Comparison of ENCODE assay signal across 1 cellular context in the genomic region with DNA sequence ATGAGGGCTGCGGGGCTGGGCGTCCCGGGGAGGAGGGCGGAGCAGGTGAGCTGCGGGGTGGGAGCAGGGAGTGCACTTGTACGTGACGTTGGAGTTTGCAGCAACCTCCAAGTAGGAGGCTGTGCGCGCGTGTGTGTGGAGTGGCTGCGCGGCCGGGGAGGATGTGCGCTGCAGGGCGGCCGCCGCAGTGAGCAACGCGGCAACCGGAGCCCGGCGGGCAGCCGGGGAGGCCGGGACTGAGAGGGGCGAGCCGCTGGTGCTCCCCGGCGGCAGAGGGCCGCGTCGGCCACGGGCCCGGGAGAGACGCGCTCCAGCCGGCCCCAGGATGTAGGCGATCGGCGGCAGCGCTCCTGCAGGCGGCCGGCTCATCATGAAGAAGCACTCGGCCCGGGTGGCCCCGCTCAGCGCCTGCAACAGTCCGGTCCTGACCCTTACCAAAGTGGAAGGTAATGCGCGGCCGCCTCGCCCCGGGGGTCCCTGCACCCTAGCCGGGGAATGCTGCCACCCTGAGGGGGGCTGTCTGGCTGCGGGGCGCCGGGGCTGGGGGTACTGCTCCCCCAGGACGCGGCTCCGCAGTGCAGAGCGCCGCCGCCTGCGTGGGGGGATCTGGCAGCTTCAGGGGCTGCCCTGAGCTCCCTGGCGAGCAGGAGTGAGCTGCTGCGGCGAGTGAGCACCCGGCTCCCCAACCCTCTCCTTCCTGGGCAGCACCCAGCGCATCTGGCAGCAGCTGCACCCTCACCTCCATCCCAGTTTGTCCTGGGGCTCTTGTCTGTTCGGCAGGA.
TF ChIP-seq lines count a peak whose summit lies in the region.

No MANE protein-coding gene starts in this region.

TF ChIP-seq in HEK293, 187 proteins besides CTCF, POLR2A, EP300 and RAD21 (continued from another document and continues in another):
- TF ChIP-seq, protein P1, sequence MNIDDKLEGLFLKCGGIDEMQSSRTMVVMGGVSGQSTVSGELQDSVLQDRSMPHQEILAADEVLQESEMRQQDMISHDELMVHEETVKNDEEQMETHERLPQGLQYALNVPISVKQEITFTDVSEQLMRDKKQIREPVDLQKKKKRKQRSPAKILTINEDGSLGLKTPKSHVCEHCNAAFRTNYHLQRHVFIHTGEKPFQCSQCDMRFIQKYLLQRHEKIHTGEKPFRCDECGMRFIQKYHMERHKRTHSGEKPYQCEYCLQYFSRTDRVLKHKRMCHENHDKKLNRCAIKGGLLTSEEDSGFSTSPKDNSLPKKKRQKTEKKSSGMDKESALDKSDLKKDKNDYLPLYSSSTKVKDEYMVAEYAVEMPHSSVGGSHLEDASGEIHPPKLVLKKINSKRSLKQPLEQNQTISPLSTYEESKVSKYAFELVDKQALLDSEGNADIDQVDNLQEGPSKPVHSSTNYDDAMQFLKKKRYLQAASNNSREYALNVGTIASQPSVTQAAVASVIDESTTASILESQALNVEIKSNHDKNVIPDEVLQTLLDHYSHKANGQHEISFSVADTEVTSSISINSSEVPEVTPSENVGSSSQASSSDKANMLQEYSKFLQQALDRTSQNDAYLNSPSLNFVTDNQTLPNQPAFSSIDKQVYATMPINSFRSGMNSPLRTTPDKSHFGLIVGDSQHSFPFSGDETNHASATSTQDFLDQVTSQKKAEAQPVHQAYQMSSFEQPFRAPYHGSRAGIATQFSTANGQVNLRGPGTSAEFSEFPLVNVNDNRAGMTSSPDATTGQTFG (tag by site-specific recombination; IDR thresholded peaks at IDR 0.05; ENCODE audit: borderline replicate concordance): no peak
- no peak for TF ChIP-seq ZNF658 (tag by site-specific recombination; IDR thresholded peaks at IDR 0.05)
- TF ChIP-seq, protein P2, sequence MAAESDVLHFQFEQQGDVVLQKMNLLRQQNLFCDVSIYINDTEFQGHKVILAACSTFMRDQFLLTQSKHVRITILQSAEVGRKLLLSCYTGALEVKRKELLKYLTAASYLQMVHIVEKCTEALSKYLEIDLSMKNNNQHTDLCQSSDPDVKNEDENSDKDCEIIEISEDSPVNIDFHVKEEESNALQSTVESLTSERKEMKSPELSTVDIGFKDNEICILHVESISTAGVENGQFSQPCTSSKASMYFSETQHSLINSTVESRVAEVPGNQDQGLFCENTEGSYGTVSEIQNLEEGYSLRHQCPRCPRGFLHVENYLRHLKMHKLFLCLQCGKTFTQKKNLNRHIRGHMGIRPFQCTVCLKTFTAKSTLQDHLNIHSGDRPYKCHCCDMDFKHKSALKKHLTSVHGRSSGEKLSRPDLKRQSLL (tag by site-specific recombination; IDR thresholded peaks at IDR 0.05): no peak
- no peak for TF ChIP-seq ZNF292 (tag by site-specific recombination; IDR thresholded peaks at IDR 0.05; ENCODE audit: borderline replicate concordance, low read depth)
- TF ChIP-seq ZNF549 (tag by site-specific recombination; IDR thresholded peaks at IDR 0.05): no peak; the same call in 1 of the 2 replicates
- no peak for TF ChIP-seq ZNF560 (tag by site-specific recombination; IDR thresholded peaks at IDR 0.05; ENCODE audit: borderline replicate concordance)
- TF ChIP-seq ZNF311 (tag by site-specific recombination; IDR thresholded peaks at IDR 0.05; ENCODE audit: borderline replicate concordance): no peak
- TF ChIP-seq ZNF114 (tag by site-specific recombination; IDR thresholded peaks at IDR 0.05): no peak
- TF ChIP-seq ZNF791 (tag by site-specific recombination; IDR thresholded peaks at IDR 0.05): no peak
- TF ChIP-seq ZNF155 (tag by site-specific recombination; IDR thresholded peaks at IDR 0.05): no peak
- no peak for TF ChIP-seq ZNF184 (tag by site-specific recombination; IDR thresholded peaks at IDR 0.05)
- TF ChIP-seq, protein P3, sequence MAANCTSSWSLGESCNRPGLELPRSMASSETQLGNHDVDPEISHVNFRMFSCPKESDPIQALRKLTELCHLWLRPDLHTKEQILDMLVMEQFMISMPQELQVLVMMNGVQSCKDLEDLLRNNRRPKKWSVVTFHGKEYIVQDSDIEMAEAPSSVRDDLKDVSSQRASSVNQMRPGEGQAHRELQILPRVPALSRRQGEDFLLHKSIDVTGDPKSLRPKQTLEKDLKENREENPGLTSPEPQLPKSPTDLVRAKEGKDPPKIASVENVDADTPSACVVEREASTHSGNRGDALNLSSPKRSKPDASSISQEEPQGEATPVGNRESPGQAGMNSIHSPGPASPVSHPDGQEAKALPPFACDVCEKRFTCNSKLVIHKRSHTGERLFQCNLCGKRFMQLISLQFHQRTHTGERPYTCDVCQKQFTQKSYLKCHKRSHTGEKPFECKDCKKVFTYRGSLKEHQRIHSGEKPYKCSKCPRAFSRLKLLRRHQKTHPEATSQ (tag by site-specific recombination; IDR thresholded peaks at IDR 0.05): no peak; the same call in 1 of the 2 replicates
- TF ChIP-seq ZNF404 (tag by site-specific recombination; IDR thresholded peaks at IDR 0.05): no peak
- TF ChIP-seq MZF1 (tag by site-specific recombination; IDR thresholded peaks at IDR 0.05; ENCODE audit: borderline replicate concordance): no peak
- TF ChIP-seq SCRT1 (tag by site-specific recombination; IDR thresholded peaks at IDR 0.05; ENCODE audit: borderline replicate concordance): no peak
- TF ChIP-seq, protein P4, sequence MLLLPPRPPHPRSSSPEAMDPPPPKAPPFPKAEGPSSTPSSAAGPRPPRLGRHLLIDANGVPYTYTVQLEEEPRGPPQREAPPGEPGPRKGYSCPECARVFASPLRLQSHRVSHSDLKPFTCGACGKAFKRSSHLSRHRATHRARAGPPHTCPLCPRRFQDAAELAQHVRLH (tag by site-specific recombination; IDR thresholded peaks at IDR 0.05): no peak
- no peak for TF ChIP-seq ZNF10 (tag by site-specific recombination; IDR thresholded peaks at IDR 0.05)
- TF ChIP-seq, protein P5, sequence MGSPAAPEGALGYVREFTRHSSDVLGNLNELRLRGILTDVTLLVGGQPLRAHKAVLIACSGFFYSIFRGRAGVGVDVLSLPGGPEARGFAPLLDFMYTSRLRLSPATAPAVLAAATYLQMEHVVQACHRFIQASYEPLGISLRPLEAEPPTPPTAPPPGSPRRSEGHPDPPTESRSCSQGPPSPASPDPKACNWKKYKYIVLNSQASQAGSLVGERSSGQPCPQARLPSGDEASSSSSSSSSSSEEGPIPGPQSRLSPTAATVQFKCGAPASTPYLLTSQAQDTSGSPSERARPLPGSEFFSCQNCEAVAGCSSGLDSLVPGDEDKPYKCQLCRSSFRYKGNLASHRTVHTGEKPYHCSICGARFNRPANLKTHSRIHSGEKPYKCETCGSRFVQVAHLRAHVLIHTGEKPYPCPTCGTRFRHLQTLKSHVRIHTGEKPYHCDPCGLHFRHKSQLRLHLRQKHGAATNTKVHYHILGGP (tag by site-specific recombination; IDR thresholded peaks at IDR 0.05): no peak
- TF ChIP-seq GLI2 (tag by site-specific recombination; IDR thresholded peaks at IDR 0.05; ENCODE audit: borderline replicate concordance, low read depth): no peak
- TF ChIP-seq, protein P6, sequence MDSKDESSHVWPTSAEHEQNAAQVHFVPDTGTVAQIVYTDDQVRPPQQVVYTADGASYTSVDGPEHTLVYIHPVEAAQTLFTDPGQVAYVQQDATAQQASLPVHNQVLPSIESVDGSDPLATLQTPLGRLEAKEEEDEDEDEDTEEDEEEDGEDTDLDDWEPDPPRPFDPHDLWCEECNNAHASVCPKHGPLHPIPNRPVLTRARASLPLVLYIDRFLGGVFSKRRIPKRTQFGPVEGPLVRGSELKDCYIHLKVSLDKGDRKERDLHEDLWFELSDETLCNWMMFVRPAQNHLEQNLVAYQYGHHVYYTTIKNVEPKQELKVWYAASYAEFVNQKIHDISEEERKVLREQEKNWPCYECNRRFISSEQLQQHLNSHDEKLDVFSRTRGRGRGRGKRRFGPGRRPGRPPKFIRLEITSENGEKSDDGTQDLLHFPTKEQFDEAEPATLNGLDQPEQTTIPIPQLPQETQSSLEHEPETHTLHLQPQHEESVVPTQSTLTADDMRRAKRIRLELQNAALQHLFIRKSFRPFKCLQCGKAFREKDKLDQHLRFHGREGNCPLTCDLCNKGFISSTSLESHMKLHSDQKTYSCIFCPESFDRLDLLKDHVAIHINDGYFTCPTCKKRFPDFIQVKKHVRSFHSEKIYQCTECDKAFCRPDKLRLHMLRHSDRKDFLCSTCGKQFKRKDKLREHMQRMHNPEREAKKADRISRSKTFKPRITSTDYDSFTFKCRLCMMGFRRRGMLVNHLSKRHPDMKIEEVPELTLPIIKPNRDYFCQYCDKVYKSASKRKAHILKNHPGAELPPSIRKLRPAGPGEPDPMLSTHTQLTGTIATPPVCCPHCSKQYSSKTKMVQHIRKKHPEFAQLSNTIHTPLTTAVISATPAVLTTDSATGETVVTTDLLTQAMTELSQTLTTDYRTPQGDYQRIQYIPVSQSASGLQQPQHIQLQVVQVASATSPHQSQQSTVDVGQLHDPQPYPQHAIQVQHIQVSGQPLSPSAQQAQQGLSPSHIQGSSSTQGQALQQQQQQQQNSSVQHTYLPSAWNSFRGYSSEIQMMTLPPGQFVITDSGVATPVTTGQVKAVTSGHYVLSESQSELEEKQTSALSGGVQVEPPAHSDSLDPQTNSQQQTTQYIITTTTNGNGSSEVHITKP (tag by site-specific recombination; IDR thresholded peaks at IDR 0.05): no peak
- TF ChIP-seq, protein P7, sequence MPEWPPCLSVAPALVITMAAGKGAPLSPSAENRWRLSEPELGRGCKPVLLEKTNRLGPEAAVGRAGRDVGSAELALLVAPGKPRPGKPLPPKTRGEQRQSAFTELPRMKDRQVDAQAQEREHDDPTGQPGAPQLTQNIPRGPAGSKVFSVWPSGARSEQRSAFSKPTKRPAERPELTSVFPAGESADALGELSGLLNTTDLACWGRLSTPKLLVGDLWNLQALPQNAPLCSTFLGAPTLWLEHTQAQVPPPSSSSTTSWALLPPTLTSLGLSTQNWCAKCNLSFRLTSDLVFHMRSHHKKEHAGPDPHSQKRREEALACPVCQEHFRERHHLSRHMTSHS (tag by site-specific recombination; IDR thresholded peaks at IDR 0.05): no peak
- TF ChIP-seq, protein P8, sequence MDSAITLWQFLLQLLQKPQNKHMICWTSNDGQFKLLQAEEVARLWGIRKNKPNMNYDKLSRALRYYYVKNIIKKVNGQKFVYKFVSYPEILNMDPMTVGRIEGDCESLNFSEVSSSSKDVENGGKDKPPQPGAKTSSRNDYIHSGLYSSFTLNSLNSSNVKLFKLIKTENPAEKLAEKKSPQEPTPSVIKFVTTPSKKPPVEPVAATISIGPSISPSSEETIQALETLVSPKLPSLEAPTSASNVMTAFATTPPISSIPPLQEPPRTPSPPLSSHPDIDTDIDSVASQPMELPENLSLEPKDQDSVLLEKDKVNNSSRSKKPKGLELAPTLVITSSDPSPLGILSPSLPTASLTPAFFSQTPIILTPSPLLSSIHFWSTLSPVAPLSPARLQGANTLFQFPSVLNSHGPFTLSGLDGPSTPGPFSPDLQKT (IDR thresholded peaks at IDR 0.05; ENCODE audit: borderline replicate concordance, low read depth, low read length): no peak
- TF ChIP-seq FEZF1 (tag by site-specific recombination; IDR thresholded peaks at IDR 0.05): no peak
- no peak for TF ChIP-seq ZNF169 (tag by site-specific recombination; IDR thresholded peaks at IDR 0.05)
- no peak for TF ChIP-seq ZNF211 (tag by site-specific recombination; IDR thresholded peaks at IDR 0.05; ENCODE audit: low read depth)
- no peak for TF ChIP-seq KLF16 (tag by site-specific recombination; IDR thresholded peaks at IDR 0.05)
- no peak for TF ChIP-seq ZNF785 (tag by site-specific recombination; IDR thresholded peaks at IDR 0.05)
- 0 out of 2 replicates have a peak, but pooled peaks have one; percentile 10 for TF ChIP-seq ZNF2 (tag by site-specific recombination; IDR thresholded peaks at IDR 0.05)
- TF ChIP-seq GLIS1 (tag by site-specific recombination; IDR thresholded peaks at IDR 0.05): peak; percentile 88
- TF ChIP-seq SP2 (tag by site-specific recombination; IDR thresholded peaks at IDR 0.05): peak; percentile 54
- no peak for TF ChIP-seq ZNF354C (tag by site-specific recombination; IDR thresholded peaks at IDR 0.05; ENCODE audit: borderline replicate concordance, low read depth)
- no peak for TF ChIP-seq SP7 (tag by site-specific recombination; IDR thresholded peaks at IDR 0.05)
- TF ChIP-seq ZFHX2 (tag by site-specific recombination; conservative IDR thresholded peaks at IDR 0.05): 0 out of 2 replicates have a peak, but pooled peaks have one; percentile 14
- TF ChIP-seq, protein P9, sequence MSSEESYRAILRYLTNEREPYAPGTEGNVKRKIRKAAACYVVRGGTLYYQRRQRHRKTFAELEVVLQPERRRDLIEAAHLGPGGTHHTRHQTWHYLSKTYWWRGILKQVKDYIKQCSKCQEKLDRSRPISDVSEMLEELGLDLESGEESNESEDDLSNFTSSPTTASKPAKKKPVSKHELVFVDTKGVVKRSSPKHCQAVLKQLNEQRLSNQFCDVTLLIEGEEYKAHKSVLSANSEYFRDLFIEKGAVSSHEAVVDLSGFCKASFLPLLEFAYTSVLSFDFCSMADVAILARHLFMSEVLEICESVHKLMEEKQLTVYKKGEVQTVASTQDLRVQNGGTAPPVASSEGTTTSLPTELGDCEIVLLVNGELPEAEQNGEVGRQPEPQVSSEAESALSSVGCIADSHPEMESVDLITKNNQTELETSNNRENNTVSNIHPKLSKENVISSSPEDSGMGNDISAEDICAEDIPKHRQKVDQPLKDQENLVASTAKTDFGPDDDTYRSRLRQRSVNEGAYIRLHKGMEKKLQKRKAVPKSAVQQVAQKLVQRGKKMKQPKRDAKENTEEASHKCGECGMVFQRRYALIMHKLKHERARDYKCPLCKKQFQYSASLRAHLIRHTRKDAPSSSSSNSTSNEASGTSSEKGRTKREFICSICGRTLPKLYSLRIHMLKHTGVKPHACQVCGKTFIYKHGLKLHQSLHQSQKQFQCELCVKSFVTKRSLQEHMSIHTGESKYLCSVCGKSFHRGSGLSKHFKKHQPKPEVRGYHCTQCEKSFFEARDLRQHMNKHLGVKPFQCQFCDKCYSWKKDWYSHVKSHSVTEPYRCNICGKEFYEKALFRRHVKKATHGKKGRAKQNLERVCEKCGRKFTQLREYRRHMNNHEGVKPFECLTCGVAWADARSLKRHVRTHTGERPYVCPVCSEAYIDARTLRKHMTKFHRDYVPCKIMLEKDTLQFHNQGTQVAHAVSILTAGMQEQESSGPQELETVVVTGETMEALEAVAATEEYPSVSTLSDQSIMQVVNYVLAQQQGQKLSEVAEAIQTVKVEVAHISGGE (tag by site-specific recombination; conservative IDR thresholded peaks at IDR 0.05; ENCODE audit: low read depth): 0 out of 2 replicates have a peak, but pooled peaks have one; percentile 15
- TF ChIP-seq ZNF776 (tag by site-specific recombination; IDR thresholded peaks at IDR 0.05; ENCODE audit: borderline replicate concordance): no peak
- TF ChIP-seq ZNF146 (tag by site-specific recombination; IDR thresholded peaks at IDR 0.05): no peak
- TF ChIP-seq ZNF701 (tag by site-specific recombination; IDR thresholded peaks at IDR 0.05): no peak
- no peak for TF ChIP-seq ZNF585B (tag by site-specific recombination; IDR thresholded peaks at IDR 0.05)
- no peak for TF ChIP-seq ZNF626 (tag by site-specific recombination; IDR thresholded peaks at IDR 0.05)
- no peak for TF ChIP-seq ZNF777 (tag by site-specific recombination; IDR thresholded peaks at IDR 0.05; ENCODE audit: borderline replicate concordance)
- no peak for TF ChIP-seq IKZF3 (tag by site-specific recombination; IDR thresholded peaks at IDR 0.05)
- no peak for TF ChIP-seq ZBTB1 (tag by site-specific recombination; IDR thresholded peaks at IDR 0.05)
- TF ChIP-seq YY1 (tag by site-specific recombination; IDR thresholded peaks at IDR 0.05): no peak
